ENCODE assay signal across 8 cellular contexts in genomic region chr9:4762108-4762888, GRCh38. TPM values are rescaled to one million over a fixed set of nuclear protein-coding genes. Genes with fewer than 3 reads are reported as not detected.
DNase-seq lines count a peak whose midpoint lies in the region; ATAC-seq and TF ChIP-seq lines count a peak whose summit lies in the region.

No MANE protein-coding gene starts in this region.

- no peaks in the 10 kb centered on the region for H4K20me1 ChIP-seq in GM23338 (replicated peaks; ENCODE audit: insufficient read depth)

- intact Hi-C loops in posterior cingulate gyrus (cut with DNase I) = loop anchor here (1.0 to 5.0 kb wide), 4 partner anchors 35 to 830 kb away; no protein-coding TSS in a partner anchor

- H3K27me3 Mint-ChIP-seq in GM23338 (ENCODE audit: insufficient read depth, low read depth, poor library complexity) = peaks cover 11% of the 10 kb centered on the region
- H3K27me3 Mint-ChIP-seq in activated naive CD8-positive, alpha-beta T cell = peaks cover 3% of the 10 kb centered on the region

- ATAC-seq in GM23338 (peak; percentile 67), SK-N-SH treated with all-trans-retinoic acid at 6 μM for 48 hours (peak; percentile 77)

- H3K9me2 ChIP-seq in GM23338 (ENCODE audit: insufficient read depth) = no peaks in the 10 kb centered on the region

- H2AFZ ChIP-seq in GM23338 = no peak overlapping the region

- peak; percentile 97 to 98 for TF ChIP-seq CTCF in GM23338 (conservative IDR thresholded peaks at IDR 0.05; ENCODE audit: low read depth in 2 of 2)
- peak; percentile 77 for TF ChIP-seq CTCF in cardiac muscle cell (IDR thresholded peaks at IDR 0.05; ENCODE audit: low read depth, low read length)

- H3F3A ChIP-seq in GM23338 (replicated peaks; ENCODE audit: low read depth) = no peaks in the 10 kb centered on the region

- H3K9me3 ChIP-seq in ES-I3 (ENCODE audit: control insufficient read depth, insufficient read depth, low read length) (no peaks in the 10 kb centered on the region), cardiac muscle cell (ENCODE audit: low read depth) (no peaks in the 10 kb centered on the region)

- no peaks in the 10 kb centered on the region for H3K36me3 ChIP-seq in ES-I3 (ENCODE audit: insufficient read depth, low read length)
- H3K36me3 ChIP-seq in GM23338 (ENCODE audit: insufficient read depth) = no peaks in the 10 kb centered on the region
- no peaks in the 10 kb centered on the region for H3K36me3 ChIP-seq in cardiac muscle cell

- peak overlapping the region; percentile 1; the same call in 1 of the 2 replicates for H3K4me3 ChIP-seq in GM23338
- H3K4me3 ChIP-seq in cardiac muscle cell = no peak overlapping the region

- peaks cover 14% of the 10 kb centered on the region for H3K4me1 Mint-ChIP-seq in GM23338
- H3K4me1 Mint-ChIP-seq in activated naive CD8-positive, alpha-beta T cell (ENCODE audit: low read depth) = peaks cover 5% of the 10 kb centered on the region

- H3K36me3 Mint-ChIP-seq in GM23338 (ENCODE audit: low read depth) = no peaks in the 10 kb centered on the region
- no peaks in the 10 kb centered on the region for H3K36me3 Mint-ChIP-seq in activated naive CD8-positive, alpha-beta T cell

- no peaks in the 10 kb centered on the region for H3K9me3 Mint-ChIP-seq in GM23338
- no peaks in the 10 kb centered on the region for H3K9me3 Mint-ChIP-seq in activated naive CD8-positive, alpha-beta T cell (ENCODE audit: low read depth)

- H3K27me3 ChIP-seq in GM23338 (ENCODE audit: insufficient read depth) = no peaks in the 10 kb centered on the region
- H3K27me3 ChIP-seq in cardiac muscle cell = no peaks in the 10 kb centered on the region

- no peak overlapping the region for H3K27ac ChIP-seq in GM23338 (ENCODE audit: low read depth)
- H3K27ac ChIP-seq in cardiac muscle cell = no peak overlapping the region

- H3K27ac Mint-ChIP-seq in GM23338 = no peak overlapping the region
- H3K27ac Mint-ChIP-seq in activated naive CD8-positive, alpha-beta T cell = no peak overlapping the region

- DNase-seq in GM23338 (ENCODE audit: low spot score) (peak; percentile 91), LHCN-M2 (ENCODE audit: low read depth) (peak; percentile 55), cardiac muscle cell (ENCODE audit: low read depth in 1 of 2, low spot score in 1 of 2) (peak; percentile 70 to 83), posterior cingulate gyrus (peak in 9 of 10 donors; percentile 37 to 94 (median 75)), ureter (ENCODE audit: low spot score) (peak; percentile 79)

- peak overlapping the region; percentile 26; the same call in 1 of the 2 replicates for H3K9ac ChIP-seq in ES-I3 (ENCODE audit: low read depth, low read length)

- no peaks in the 10 kb centered on the region for H3K79me2 ChIP-seq in GM23338 (replicated peaks; ENCODE audit: insufficient read depth)

- peak overlapping the region; percentile 22 for H3K4me2 ChIP-seq in GM23338

- H3K4me3 Mint-ChIP-seq in GM23338 = peak overlapping the region; percentile 59
- peak overlapping the region; percentile 34 for H3K4me3 Mint-ChIP-seq in activated naive CD8-positive, alpha-beta T cell

- H3K4me1 ChIP-seq in ES-I3 (ENCODE audit: insufficient read depth, low read length) = no peaks in the 10 kb centered on the region
- H3K4me1 ChIP-seq in GM23338 (ENCODE audit: insufficient read depth) = peaks cover 9% of the 10 kb centered on the region; the same call in 1 of the 2 replicates
- H3K4me1 ChIP-seq in cardiac muscle cell (ENCODE audit: low read depth) = peaks cover 5% of the 10 kb centered on the region

TF ChIP-seq in GM23338, 12 proteins besides CTCF, POLR2A, EP300 and RAD21 (continues in another document):
- TF ChIP-seq STAT1 (IDR thresholded peaks at IDR 0.05; ENCODE audit: unreplicated experiment) = no peak
- no peak for TF ChIP-seq REST (IDR thresholded peaks at IDR 0.05; ENCODE audit: unreplicated experiment)

TF ChIP-seq in SK-N-SH treated with all-trans-retinoic acid at 6 μM for 48 hours, 23 proteins besides CTCF, POLR2A, EP300 and RAD21:
- TF ChIP-seq PATZ1 (CRISPR knock-in tag; IDR thresholded peaks at IDR 0.05; ENCODE audit: borderline replicate concordance) = no peak
- no peak for TF ChIP-seq ESRRG (CRISPR knock-in tag; IDR thresholded peaks at IDR 0.05)
- no peak for TF ChIP-seq TOX (CRISPR knock-in tag; IDR thresholded peaks at IDR 0.05; ENCODE audit: borderline replicate concordance)
- TF ChIP-seq ISL1 (CRISPR knock-in tag; IDR thresholded peaks at IDR 0.05) = no peak
- TF ChIP-seq ZNF8 (CRISPR knock-in tag; IDR thresholded peaks at IDR 0.05) = no peak
- no peak for TF ChIP-seq TSHZ2 (CRISPR knock-in tag; IDR thresholded peaks at IDR 0.05)
- TF ChIP-seq BACH2 (CRISPR knock-in tag; IDR thresholded peaks at IDR 0.05; ENCODE audit: borderline replicate concordance) = no peak
- TF ChIP-seq ARNTL (CRISPR knock-in tag; IDR thresholded peaks at IDR 0.05; ENCODE audit: borderline replicate concordance, low read depth) = no peak
- no peak for TF ChIP-seq TCF4 (CRISPR knock-in tag; IDR thresholded peaks at IDR 0.05; ENCODE audit: borderline replicate concordance)

RNA-seq across cellular contexts. Expression of gene AK3, which starts 21.3 kb away (rescaled TPM):
- total RNA-seq in GM23338 (2014; rRNA removed; shearing (Covaris generic)) = 34.3 and 40.2 TPM in 2 replicates
- polyA plus RNA-seq in GM23338 (2016; fragmentation: Nextera tagmentation; extraction: Ambion mirVana) = 29.6 and 30.1 TPM in 2 replicates
- total RNA-seq in LHCN-M2 (2014; rRNA removed) = 69.3 and 85.5 TPM in 2 replicates
- 24.5 TPM for polyA plus RNA-seq in LHCN-M2 (2012)
- 105 and 106 TPM in 2 replicates for total RNA-seq in cardiac muscle cell
- polyA plus RNA-seq in cardiac muscle cell = 114 and 151 TPM in 2 replicates
- total RNA-seq in ureter = 81.6 TPM

RNA-seq across cellular contexts. Expression of gene RCL1, which starts 30.4 kb away (rescaled TPM):
- total RNA-seq in GM23338 (2014; rRNA removed; shearing (Covaris generic)) = 41.2 and 44.1 TPM in 2 replicates
- 19.3 and 20.7 TPM in 2 replicates for polyA plus RNA-seq in GM23338 (2016; fragmentation: Nextera tagmentation; extraction: Ambion mirVana)
- total RNA-seq in LHCN-M2 (2014; rRNA removed) = 9.7 and 15.0 TPM in 2 replicates
- 3.7 TPM for polyA plus RNA-seq in LHCN-M2 (2012)
- total RNA-seq in cardiac muscle cell = 12.0 and 15.1 TPM in 2 replicates
- polyA plus RNA-seq in cardiac muscle cell = 12.2 and 17.9 TPM in 2 replicates
- 35.1 TPM for total RNA-seq in ureter
